ENCODE assay signal across 9 cellular contexts in the genomic region with DNA sequence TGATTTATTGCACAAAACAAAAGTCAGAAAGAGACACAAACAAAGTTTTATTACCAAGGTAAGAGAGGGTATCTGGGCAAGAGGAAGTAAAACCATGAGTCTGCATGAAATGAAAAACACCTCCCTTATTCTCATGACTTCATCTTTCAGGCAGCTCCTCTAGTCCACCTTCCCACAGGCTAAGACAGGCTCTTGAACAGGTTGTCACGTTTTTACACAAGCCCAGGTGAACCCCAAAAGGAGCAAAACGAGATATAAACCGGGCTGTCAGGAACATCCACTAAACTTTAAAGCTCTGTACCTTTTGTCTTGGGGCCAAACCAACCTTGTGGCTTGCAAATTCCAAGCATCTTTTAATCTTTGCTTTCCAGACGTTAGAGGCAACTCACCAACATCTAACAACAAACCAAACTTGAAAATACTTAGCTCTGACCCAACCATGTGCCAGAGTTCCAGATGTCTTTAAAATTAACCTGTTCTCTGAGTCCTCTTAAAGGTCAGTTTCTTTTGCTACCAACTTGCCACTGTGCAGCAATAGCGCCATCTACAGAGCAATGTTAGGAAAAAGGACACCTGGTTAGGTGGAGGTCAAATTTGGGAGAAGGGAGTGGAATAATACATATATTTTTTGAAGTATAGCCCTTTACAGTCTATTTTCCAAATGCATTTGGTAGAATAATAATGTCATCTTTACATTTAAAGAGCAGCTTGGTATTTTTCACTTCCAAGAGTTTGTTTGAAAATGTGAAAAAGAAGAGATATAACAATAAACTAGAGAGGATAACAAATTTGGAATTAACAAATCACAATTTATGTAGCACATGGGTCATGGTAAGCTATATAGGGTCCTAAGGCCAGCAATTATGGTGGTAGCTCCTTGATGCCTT.
DNase-seq lines count a peak whose midpoint lies in the region; ATAC-seq, FAIRE-seq and TF ChIP-seq lines count a peak whose summit lies in the region.
"Had no signal": no experiment of that assay in that cellular context is flagged by ENCODE, and none has a peak within 500 bp of the region (broad histone marks: within the 10 kb centered on the region; RNA-seq: fewer than 3 reads in every experiment).

No MANE protein-coding gene starts in this region.

- no peaks in the 10 kb centered on the region for H3K9me3 Mint-ChIP-seq in activated CD4-positive, alpha-beta T cell treated with anti-CD3 and anti-CD28 coated beads for 36 hours (ENCODE audit: low read depth)
- H3K9me3 Mint-ChIP-seq in T-cell = no peaks in the 10 kb centered on the region
- H3K9me3 Mint-ChIP-seq in neural crest cell = no peaks in the 10 kb centered on the region

- H3K36me3 Mint-ChIP-seq in activated CD4-positive, alpha-beta T cell treated with anti-CD3 and anti-CD28 coated beads for 36 hours (ENCODE audit: low read depth) = no peaks in the 10 kb centered on the region
- H3K36me3 Mint-ChIP-seq in T-cell (no peaks in the 10 kb centered on the region), neural crest cell (ENCODE audit: low read depth) (no peaks in the 10 kb centered on the region)
- H3K36me3 Mint-ChIP-seq: memory B cell had no signal

- H3K27ac Mint-ChIP-seq in activated CD4-positive, alpha-beta T cell treated with anti-CD3 and anti-CD28 coated beads for 36 hours = peak overlapping the region; percentile 48
- H3K27ac Mint-ChIP-seq in T-cell (peak overlapping the region in 1 of 2 donors; percentile 61), neural crest cell (ENCODE audit: unreplicated experiment) (peak overlapping the region; percentile 14)
- H3K27ac Mint-ChIP-seq: memory B cell had no signal

- TF ChIP-seq CTCF in neural crest cell (conservative IDR thresholded peaks at IDR 0.05) = peak; percentile 69

- DNase-seq in activated CD4-positive, alpha-beta T cell treated with anti-CD3 and anti-CD28 coated beads for 36 hours = peak; percentile 63
- no peak for DNase-seq in activated CD4-positive, alpha-beta T cell treated with anti-CD3 and anti-CD28 coated beads for 1 hour
- DNase-seq in HTR-8/SVneo (ENCODE audit: insufficient read length, low spot score) (peak; percentile 17), T-cell (peak in 22 of 34 experiments; percentile 3 to 34 (median 20)), dedifferentiated amniotic fluid mesenchymal stem cell (ENCODE audit: extremely low spot score) (peak; percentile 46), neural crest cell (ENCODE audit: low read depth, low spot score) (no peak), NCI-H146 treated with DMSO at 0.1 percent for 48 hours (lab: John Stamatoyannopoulos, UW; ENCODE audit: unreplicated experiment) (no peak)

- H3K4me1 Mint-ChIP-seq in activated CD4-positive, alpha-beta T cell treated with anti-CD3 and anti-CD28 coated beads for 36 hours = peaks cover 16% of the 10 kb centered on the region
- H3K4me1 Mint-ChIP-seq in T-cell (peaks cover 12 to 13% (median 13%) of the 10 kb centered on the region in 3 donors), neural crest cell (no peaks in the 10 kb centered on the region)

- peaks cover 2% of the 10 kb centered on the region for H3K27me3 Mint-ChIP-seq in activated CD4-positive, alpha-beta T cell treated with anti-CD3 and anti-CD28 coated beads for 36 hours
- H3K27me3 Mint-ChIP-seq in T-cell (peaks cover 0 to 2% of the 10 kb centered on the region in 2 donors), neural crest cell (ENCODE audit: low read depth) (no peaks in the 10 kb centered on the region)
- H3K27me3 Mint-ChIP-seq: memory B cell had no signal

- ATAC-seq in activated CD4-positive, alpha-beta T cell treated with anti-CD3 and anti-CD28 coated beads for 36 hours = peak; percentile 69
- ATAC-seq in GM21737 (IDR thresholded peaks at IDR 0.05; ENCODE audit: unreplicated experiment) (peak; percentile 86), T-cell (replicated peaks in 1 of 4) (peak in 1 of 4 experiments; percentile 45)

- POLR2A ChIA-PET in activated CD4-positive, alpha-beta T cell treated with anti-CD3 and anti-CD28 coated beads for 36 hours (lab: Charles Lee) = interaction anchor here (0.6 kb wide), 1 partner anchor 108 kb away, joined by 3 read pairs; no protein-coding TSS in a partner anchor
- POLR2A ChIA-PET in T-cell (lab: Charles Lee) = no interaction called here

- no peak for FAIRE-seq in HTR-8/SVneo (lab: Jason Lieb, UNC)

- CTCF ChIA-PET in activated CD4-positive, alpha-beta T cell treated with anti-CD3 and anti-CD28 coated beads for 36 hours (lab: Charles Lee) = interaction anchor here (0.5 to 2.4 kb wide), 46 partner anchors 8 to 1654 kb away, joined by 3 to 60 read pairs (median 4); no protein-coding TSS in a partner anchor
- CTCF ChIA-PET in T-cell (lab: Charles Lee) = interaction anchor here (0.6 to 2.4 kb wide), 31 partner anchors 10 to 1238 kb away, joined by 3 to 21 read pairs (median 3); no protein-coding TSS in a partner anchor

- H3K4me3 Mint-ChIP-seq in activated CD4-positive, alpha-beta T cell treated with anti-CD3 and anti-CD28 coated beads for 36 hours = no peak overlapping the region
- H3K4me3 Mint-ChIP-seq in T-cell (no peak overlapping the region), neural crest cell (no peak overlapping the region)
- H3K4me3 Mint-ChIP-seq: memory B cell had no signal

- intact Hi-C loops in activated CD4-positive, alpha-beta T cell treated with anti-CD3 and anti-CD28 coated beads for 36 hours (cut with DNase I, micrococcal nuclease) = loop anchor here (1.0 to 5.0 kb wide), 11 partner anchors 50 to 1235 kb away; no protein-coding TSS in a partner anchor

Comparison
In these comparisons a context has a peak if more than half of its experiments do, and no peak if none do; other contexts are left out.
1. DNase-seq: peak in activated CD4-positive, alpha-beta T cell treated with anti-CD3 and anti-CD28 coated beads for 36 hours (single experiment), HTR-8/SVneo (single experiment), T-cell (22 of 34) and dedifferentiated amniotic fluid mesenchymal stem cell (single experiment); none in activated CD4-positive, alpha-beta T cell treated with anti-CD3 and anti-CD28 coated beads for 1 hour (single experiment), neural crest cell (single experiment) and NCI-H146 treated with DMSO at 0.1 percent for 48 hours (single experiment).